In the genomic region with DNA sequence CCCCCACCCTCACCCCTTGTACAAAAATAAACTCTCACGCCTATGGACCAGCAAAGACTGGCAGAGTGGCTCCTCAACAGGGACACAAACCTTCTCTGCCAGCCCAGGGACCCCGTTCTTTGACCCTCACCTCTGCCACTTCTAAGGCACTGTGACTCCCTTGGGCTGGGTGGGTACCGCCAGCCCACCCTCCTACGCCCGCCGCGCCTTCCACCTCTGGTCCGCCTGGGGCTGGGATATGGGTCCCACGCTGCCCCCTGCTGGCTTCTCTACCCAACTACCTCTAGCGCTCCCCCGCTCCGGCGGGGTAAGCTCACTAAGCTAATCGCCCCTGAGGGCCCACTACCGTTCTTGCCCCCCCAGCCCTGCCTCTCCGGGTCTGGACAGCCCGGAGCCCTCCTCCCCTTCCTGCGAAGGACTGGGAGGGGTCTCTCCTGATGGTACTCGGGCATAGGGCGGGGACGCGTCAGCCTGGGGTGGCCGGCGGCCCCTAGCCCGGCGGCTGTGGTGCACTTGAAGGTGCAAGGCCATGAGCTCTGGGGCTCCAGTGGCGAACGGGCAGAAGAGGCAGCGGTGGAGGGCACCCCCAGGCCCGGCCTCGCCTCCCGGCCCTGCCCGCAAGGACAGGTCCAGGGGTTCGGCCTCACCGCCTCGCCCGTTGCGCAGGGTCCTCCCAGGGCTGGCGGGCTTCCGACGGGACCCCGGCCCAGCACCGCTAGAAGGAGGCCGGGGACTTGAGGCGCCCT, we compare ENCODE assay signal across 9 cellular contexts.
A peak's percentile ranks its signal among the peaks of the same experiment; 100 is the strongest.
DNase-seq lines count a peak whose midpoint lies in the region; ATAC-seq and TF ChIP-seq lines count a peak whose summit lies in the region.
"Had no signal": no experiment of that assay in that cellular context is flagged by ENCODE, and none has a peak within 500 bp of the region (broad histone marks: within the 10 kb centered on the region; RNA-seq: fewer than 3 reads in every experiment).

No MANE protein-coding gene starts in this region.

- H3K79me2 ChIP-seq in OCI-LY3 (ENCODE audit: low read length) (no peaks in the 10 kb centered on the region), parathyroid adenoma (peaks cover 10% of the 10 kb centered on the region)

- H3K4me1 ChIP-seq in OCI-LY3 (ENCODE audit: low read length) (peaks cover 6% of the 10 kb centered on the region; the same call in 1 of the 2 replicates), parathyroid adenoma (peaks cover 26% of the 10 kb centered on the region)
- H3K4me1 ChIP-seq in effector memory CD4-positive, alpha-beta T cell (ENCODE audit: control insufficient read depth, insufficient read depth, low read length, poor library complexity, severe bottlenecking), result peaks cover 12% of the 10 kb centered on the region

- H3K9me3 ChIP-seq in OCI-LY3 (ENCODE audit: insufficient read depth, low read length), result no peaks in the 10 kb centered on the region
- no peaks in the 10 kb centered on the region for H3K9me3 ChIP-seq in effector memory CD4-positive, alpha-beta T cell (ENCODE audit: control insufficient read depth, low read length)
- no peaks in the 10 kb centered on the region for H3K9me3 ChIP-seq in parathyroid adenoma (ENCODE audit: control insufficient read depth, low read length)

- H3K27ac ChIP-seq in OCI-LY3 (ENCODE audit: low read length) (no peak overlapping the region), parathyroid adenoma (no peak overlapping the region)
- peak overlapping the region; percentile 1 for H3K27ac ChIP-seq in effector memory CD4-positive, alpha-beta T cell (ENCODE audit: insufficient read depth, low read length, poor library complexity, severe bottlenecking)

- H3K36me3 ChIP-seq in GM06990 (ENCODE audit: control insufficient read depth, insufficient read depth, low read length) (no peaks in the 10 kb centered on the region), OCI-LY3 (replicated peaks; ENCODE audit: low read depth, low read length) (peaks cover 15% of the 10 kb centered on the region), parathyroid adenoma (ENCODE audit: control insufficient read depth, insufficient read depth, low read length) (no peaks in the 10 kb centered on the region)
- no peaks in the 10 kb centered on the region for H3K36me3 ChIP-seq in effector memory CD4-positive, alpha-beta T cell (ENCODE audit: control insufficient read depth, insufficient read depth, low read length)

- H3K9ac ChIP-seq in OCI-LY3 (ENCODE audit: low read length) (no peak overlapping the region), parathyroid adenoma (no peak overlapping the region)

- H3K4me2 ChIP-seq in OCI-LY3 (ENCODE audit: low read length) (no peak overlapping the region), parathyroid adenoma (ENCODE audit: low read length) (no peak overlapping the region)

- 0 out of 2 replicates have a peak, but pooled peaks cover 6% of the 10 kb centered on the region for H4K20me1 ChIP-seq in OCI-LY3 (ENCODE audit: insufficient read depth, low read length)

- DNase-seq in GM06990 (ENCODE audit: extremely low read depth, insufficient read length), result no peak
- DNase-seq in effector memory CD4-positive, alpha-beta T cell, result no peak
- DNase-seq in NCI-H2107 treated with DMSO at 0.1 percent for 48 hours (lab: John Stamatoyannopoulos, UW; ENCODE audit: unreplicated experiment), result no peak
- no peak for DNase-seq in stimulated activated CD4-positive, alpha-beta T cell treated with anti-CD3 and anti-CD28 coated beads, Interleukin-4, amount 100 ng/mL, for 1 hour
- no peak for DNase-seq in NCI-H2029 (lab: John Stamatoyannopoulos, UW)

- TF ChIP-seq CTCF in GM06990 (IDR thresholded peaks at IDR 0.05; ENCODE audit: insufficient read depth, low read length, poor library complexity, severe bottlenecking) (peak; percentile 52), OCI-LY3 (IDR thresholded peaks at IDR 0.05; ENCODE audit: low read depth, low read length) (peak; percentile 65), parathyroid adenoma (IDR thresholded peaks at IDR 0.05) (peak; percentile 66)

- no peak for ATAC-seq in HG03135 (IDR thresholded peaks at IDR 0.05; ENCODE audit: unreplicated experiment)

- no peaks in the 10 kb centered on the region for H3K27me3 ChIP-seq in GM06990 (replicated peaks; ENCODE audit: control insufficient read depth, insufficient read depth, low read length)
- no peaks in the 10 kb centered on the region for H3K27me3 ChIP-seq in OCI-LY3 (ENCODE audit: low read depth, low read length)
- H3K27me3 ChIP-seq in effector memory CD4-positive, alpha-beta T cell (replicated peaks; ENCODE audit: control insufficient read depth, insufficient read depth, low read length, poor library complexity, severe bottlenecking), result no peaks in the 10 kb centered on the region
- H3K27me3 ChIP-seq in parathyroid adenoma (ENCODE audit: control insufficient read depth, insufficient read depth, low read length), result no peaks in the 10 kb centered on the region

- H2AFZ ChIP-seq in OCI-LY3 (ENCODE audit: low read depth, low read length), result no peak overlapping the region
- no peak overlapping the region for H2AFZ ChIP-seq in parathyroid adenoma

- H3K4me3 ChIP-seq in GM06990 (replicated peaks; ENCODE audit: low read depth, low read length), result no peak overlapping the region
- H3K4me3 ChIP-seq in OCI-LY3 (ENCODE audit: low read length), result no peak overlapping the region
- no peak overlapping the region for H3K4me3 ChIP-seq in effector memory CD4-positive, alpha-beta T cell (ENCODE audit: insufficient read depth, low read depth, low read length, poor library complexity, severe bottlenecking)
- no peak overlapping the region for H3K4me3 ChIP-seq in parathyroid adenoma (ENCODE audit: low read depth, low read length)
- H3K4me3 ChIP-seq: lung had no signal
